Comparison of ENCODE assay signal across 8 cellular contexts in genomic region chr20:35246723-35247122, GRCh38. TPM values are rescaled to one million over a fixed set of nuclear protein-coding genes. Genes with fewer than 3 reads are reported as not detected.
"Had no signal": no experiment of that assay in that cellular context is flagged by ENCODE, and none has a peak within 500 bp of the region (broad histone marks: within the 10 kb centered on the region; RNA-seq: fewer than 3 reads in every experiment).

No MANE protein-coding gene starts in this region.

- ATAC-seq: GM23338, K562 had no signal

- H3K27ac Mint-ChIP-seq: GM23338 had no signal

- FAIRE-seq: H1, H54, HTR-8/SVneo, K562 had no signal

- DNase-seq: H9, HCEC 1CT, KG1 had no signal

- H3K4me3 ChIP-seq: GM23338, K562 had no signal

- H3K4me3 Mint-ChIP-seq: GM23338, H9 had no signal

- H3K4me2 ChIP-seq: GM23338 had no signal

- H3K9me3 Mint-ChIP-seq: GM23338, H9 had no signal

- H2AFZ ChIP-seq: GM23338 had no signal

RNA-seq across cellular contexts. Expression of gene FAM83C, which starts 45.5 kb away (rescaled TPM):
- total RNA-seq: H1, H9, K562 had no signal
- polyA plus RNA-seq: GM23338, H1, K562 had no signal
